ENCODE assay signal across 6 cellular contexts in genomic region chr12:6908141-6908540, GRCh38. TPM values are rescaled to one million over a fixed set of nuclear protein-coding genes. Genes with fewer than 3 reads are reported as not detected.
"Had no signal": no experiment of that assay in that cellular context is flagged by ENCODE, and none has a peak within 500 bp of the region (broad histone marks: within the 10 kb centered on the region; RNA-seq: fewer than 3 reads in every experiment).

No MANE protein-coding gene starts in this region.

RNA-seq across cellular contexts. Expression of gene RNU7-1, which starts 35.5 kb away (rescaled TPM):
- total RNA-seq: HepG2, HT-29, HT1080, IMR-90, K562 had no signal
- polyA plus RNA-seq: HepG2, IgD-negative memory B cell, IMR-90, K562 had no signal
